In the genomic region with DNA sequence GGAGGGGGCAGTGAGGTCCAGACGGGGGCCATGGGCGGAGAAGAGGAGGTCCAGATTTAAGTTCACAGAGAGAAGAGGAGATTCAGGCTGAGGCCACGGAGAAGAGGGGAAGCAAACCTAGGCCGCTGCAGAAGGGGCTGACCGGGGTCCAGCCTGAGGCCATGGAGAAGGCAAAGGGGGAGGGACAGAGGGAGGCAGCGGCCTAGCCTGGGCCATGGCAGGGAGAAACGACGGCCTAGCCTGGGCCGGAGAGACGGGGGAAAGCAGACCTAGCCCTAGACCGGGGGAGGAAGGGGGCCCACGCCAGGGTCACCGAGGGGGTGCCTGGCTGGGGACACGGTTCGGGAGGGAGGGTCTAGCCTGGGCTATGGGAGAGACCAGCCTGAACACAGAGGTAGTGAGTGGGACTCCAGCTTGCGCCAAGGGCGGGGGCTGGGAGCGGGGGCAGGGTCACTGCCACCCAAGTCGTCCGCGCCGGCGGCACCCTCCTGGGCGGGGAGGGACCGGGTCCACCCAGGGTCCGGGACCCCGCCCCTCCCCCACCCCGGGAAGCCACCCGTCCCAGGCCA, we compare ENCODE assay signal across 8 cellular contexts. TPM values are rescaled to one million over a fixed set of nuclear protein-coding genes. Genes with fewer than 3 reads are reported as not detected.
DNase-seq lines count a peak whose midpoint lies in the region; ATAC-seq, FAIRE-seq and TF ChIP-seq lines count a peak whose summit lies in the region.

No MANE protein-coding gene starts in this region.

- dilution Hi-C loops in keratinocyte (cut with MboI; ENCODE audit: extremely low pct_ligation_motif_present, low sequenced_read_pairs) = no loop called here

- H3K4me1 Mint-ChIP-seq in stimulated activated naive CD8-positive, alpha-beta T cell treated with anti-CD3 and anti-CD28 coated beads, Interleukin-15, Interleukin-2, amounts not matched to agents 100 ng/mL and 50 ng/mL, for 24 hours (ENCODE audit: low read depth) = peaks cover 66% of the 10 kb centered on the region

- H4K20me1 ChIP-seq in Karpas-422 (ENCODE audit: insufficient read depth, low read depth, low read length) (peaks cover 51% of the 10 kb centered on the region), GM12878 (ENCODE audit: control insufficient read depth, insufficient read depth) (peaks cover 13% of the 10 kb centered on the region), keratinocyte (ENCODE audit: control insufficient read depth, extremely low read depth, insufficient read depth, low read length) (peaks cover 39% of the 10 kb centered on the region)

- in situ Hi-C loops in GM12878 (cut with MboI) = no loop called here

- H2AFZ ChIP-seq in Karpas-422 (ENCODE audit: low read length) (no peak overlapping the region), GM12878 (ENCODE audit: control insufficient read depth, low read depth, low read length) (no peak overlapping the region), keratinocyte (ENCODE audit: control insufficient read depth, low read length) (peak overlapping the region; percentile 51)

- DNase-seq in ELF-1 (ENCODE audit: low read depth, low spot score) (peak; percentile 62), Karpas-422 (peak; percentile 58), GM12878 (ENCODE audit: low read depth, low spot score) (no peak), keratinocyte (ENCODE audit: low read depth, low spot score) (no peak), SKM-1 treated with dmso at 0.1 percent for 144 hours (lab: John Stamatoyannopoulos, UW; ENCODE audit: unreplicated experiment) (no peak), foreskin melanocyte (no peak)

- no peak for TF ChIP-seq POLR2A in GM12878 (IDR thresholded peaks at IDR 0.05; ENCODE audit: low read depth, low read length)

- SMC1A ChIA-PET in GM12878 (lab: Charles Lee; ENCODE audit: uncharacterized antibody, unreplicated experiment) = interaction anchor here (1.0 to 3.6 kb wide), 2 partner anchors 17 to 73 kb away, joined by 3 to 27 read pairs; no protein-coding TSS in a partner anchor

- H3K9me3 ChIP-seq in Karpas-422 (ENCODE audit: low read length) (no peaks in the 10 kb centered on the region), GM12878 (replicated peaks; ENCODE audit: control insufficient read depth, insufficient read depth, low read length) (no peaks in the 10 kb centered on the region), keratinocyte (ENCODE audit: control insufficient read depth, low read depth, low read length) (no peaks in the 10 kb centered on the region)

- H3K27ac ChIP-seq in Karpas-422 (ENCODE audit: low read length) = peak overlapping the region; percentile 70
- H3K27ac ChIP-seq in GM12878 (ENCODE audit: control insufficient read depth, insufficient read depth) = peak overlapping the region; percentile 96
- peak overlapping the region; percentile 83 for H3K27ac ChIP-seq in keratinocyte (ENCODE audit: control insufficient read depth, insufficient read depth, low read length)

- no peaks in the 10 kb centered on the region for H3K27me3 Mint-ChIP-seq in stimulated activated naive CD8-positive, alpha-beta T cell treated with anti-CD3 and anti-CD28 coated beads, Interleukin-15, Interleukin-2, amounts not matched to agents 100 ng/mL and 50 ng/mL, for 24 hours

- peaks cover 40% of the 10 kb centered on the region for H3K4me1 ChIP-seq in Karpas-422 (ENCODE audit: low read length)
- H3K4me1 ChIP-seq in GM12878 (ENCODE audit: control insufficient read depth, insufficient read depth, low read length) = peaks cover 26% of the 10 kb centered on the region
- peaks cover 36% of the 10 kb centered on the region for H3K4me1 ChIP-seq in keratinocyte (ENCODE audit: control insufficient read depth, extremely low read depth, insufficient read depth, low read length)

- H3K4me3 ChIP-seq in Karpas-422 (ENCODE audit: low read length) = peak overlapping the region; percentile 99
- peak overlapping the region; percentile 99 for H3K4me3 ChIP-seq in GM12878
- H3K4me3 ChIP-seq in keratinocyte (ENCODE audit: control insufficient read depth in 2 of 3, extremely low read depth in 1 of 3, insufficient read depth in 2 of 3, low read depth in 1 of 3, low read length in 3 of 3) = peak overlapping the region; percentile 88 to 96 (median 95)

- H3K27me3 ChIP-seq in Karpas-422 (ENCODE audit: low read length) = no peaks in the 10 kb centered on the region
- H3K27me3 ChIP-seq in GM12878 (replicated peaks in 1 of 2; ENCODE audit: control insufficient read depth in 2 of 2, insufficient read depth in 2 of 2, low read length in 1 of 2) = no peaks in the 10 kb centered on the region
- H3K27me3 ChIP-seq in keratinocyte (ENCODE audit: control insufficient read depth, extremely low read depth, insufficient read depth, low read length) = no peaks in the 10 kb centered on the region

- ATAC-seq in GM21737 (IDR thresholded peaks at IDR 0.05; ENCODE audit: unreplicated experiment) = peak; percentile 19
- peak; percentile 37 for ATAC-seq in GM12878

- no peak for FAIRE-seq in GM12878 (lab: Jason Lieb, UNC)
- FAIRE-seq in keratinocyte (lab: Jason Lieb, UNC) = no peak

- intact Hi-C loops in GM12878 (cut with micrococcal nuclease; ENCODE audit: unreplicated experiment) = loop anchor here (5.0 to 10.0 kb wide), 2 partner anchors 167 to 170 kb away; partner anchors contain the start of genes AKR7A2 and SLC66A1

- H3K9me3 Mint-ChIP-seq in stimulated activated naive CD8-positive, alpha-beta T cell treated with anti-CD3 and anti-CD28 coated beads, Interleukin-15, Interleukin-2, amounts not matched to agents 100 ng/mL and 50 ng/mL, for 24 hours = no peaks in the 10 kb centered on the region

- peak overlapping the region; percentile 91 for H3K27ac Mint-ChIP-seq in stimulated activated naive CD8-positive, alpha-beta T cell treated with anti-CD3 and anti-CD28 coated beads, Interleukin-15, Interleukin-2, amounts not matched to agents 100 ng/mL and 50 ng/mL, for 24 hours

- POLR2A ChIA-PET in GM12878 (lab: Charles Lee) = interaction anchor here (0.6 to 2.4 kb wide), 4 partner anchors 8 to 112 kb away, joined by 3 to 8 read pairs (median 6); a partner anchor contains a TSS

- CTCF ChIA-PET in GM12878 (lab: Yijun Ruan, JAX) = interaction anchor here (2.3 to 2.8 kb wide), 2 partner anchors 8 to 16 kb away, joined by 9 to 15 read pairs; no protein-coding TSS in a partner anchor

- peaks cover 6% of the 10 kb centered on the region for H3K9me1 ChIP-seq in keratinocyte (ENCODE audit: control insufficient read depth, extremely low read depth, insufficient read depth, low read length)

- no TSS peak for BruUV-seq in GM12878 (replicated peaks; lab: Mats Ljungman, UMichigan)

- TF ChIP-seq CTCF in GM12878 (IDR thresholded peaks at IDR 0.05 in 2 of 3, conservative IDR thresholded peaks at IDR 0.05 in 1 of 3; ENCODE audit: control insufficient read depth in 2 of 3, extremely low read depth in 1 of 3, insufficient read depth in 1 of 3, low read depth in 3 of 3, low read length in 3 of 3) (no peak), keratinocyte (optimal IDR thresholded peaks at IDR 0.05 in 1 of 3, IDR thresholded peaks at IDR 0.05 in 1 of 3, conservative IDR thresholded peaks at IDR 0.05 in 1 of 3; ENCODE audit: extremely low read depth in 1 of 3, insufficient read depth in 2 of 3, low read length in 3 of 3) (no peak)

- 2% methylated on average over 13 of the region's 29 CpGs for whole genome bisulfite sequencing in GM12878 (ENCODE audit: insufficient coverage, insufficient replicate concordance, low lambda C conversion rate, missing lambda C conversion rate)

- RAD21 ChIA-PET in GM12878 (lab: Charles Lee; ENCODE audit: unreplicated experiment) = interaction anchor here (0.7 to 1.5 kb wide), 6 partner anchors 16 to 116 kb away, joined by 3 to 5 read pairs (median 4); no protein-coding TSS in a partner anchor

- peaks cover 65% of the 10 kb centered on the region for H3K79me2 ChIP-seq in Karpas-422 (ENCODE audit: low read length)
- peaks cover 68% of the 10 kb centered on the region for H3K79me2 ChIP-seq in GM12878 (ENCODE audit: control insufficient read depth, insufficient read depth, low read length)
- H3K79me2 ChIP-seq in keratinocyte (ENCODE audit: control insufficient read depth, insufficient read depth, low read length) = peaks cover 56% of the 10 kb centered on the region

- H3K36me3 Mint-ChIP-seq in stimulated activated naive CD8-positive, alpha-beta T cell treated with anti-CD3 and anti-CD28 coated beads, Interleukin-15, Interleukin-2, amounts not matched to agents 100 ng/mL and 50 ng/mL, for 24 hours (ENCODE audit: low read depth) = peaks cover 17% of the 10 kb centered on the region

- TF ChIP-seq EP300 in GM12878 (IDR thresholded peaks at IDR 0.05; ENCODE audit: borderline replicate concordance in 1 of 2, control insufficient read depth in 1 of 2, low read depth in 2 of 2, low read length in 2 of 2) = no peak

- peak overlapping the region; percentile 94 for H3K4me3 Mint-ChIP-seq in stimulated activated naive CD8-positive, alpha-beta T cell treated with anti-CD3 and anti-CD28 coated beads, Interleukin-15, Interleukin-2, amounts not matched to agents 100 ng/mL and 50 ng/mL, for 24 hours

- H3K9ac ChIP-seq in Karpas-422 (ENCODE audit: low read length) = peak overlapping the region; percentile 96
- peak overlapping the region; percentile 99 for H3K9ac ChIP-seq in GM12878 (ENCODE audit: control insufficient read depth, insufficient read depth, low read length)
- H3K9ac ChIP-seq in keratinocyte (ENCODE audit: control insufficient read depth, extremely low read depth, insufficient read depth, low read length) = peak overlapping the region; percentile 90

- peaks cover 7% of the 10 kb centered on the region; the same call in 1 of the 2 replicates for H3K36me3 ChIP-seq in Karpas-422 (ENCODE audit: insufficient read depth, low read length)
- peaks cover 2 to 3% of the 10 kb centered on the region in 2 experiments; a peak in 3 of 4 replicates for H3K36me3 ChIP-seq in GM12878 (ENCODE audit: control insufficient read depth in 2 of 2, insufficient read depth in 2 of 2, low read length in 1 of 2)
- peaks cover 5 to 16% of the 10 kb centered on the region in 2 experiments for H3K36me3 ChIP-seq in keratinocyte (ENCODE audit: control insufficient read depth in 2 of 2, extremely low read depth in 1 of 2, insufficient read depth in 2 of 2, low read length in 2 of 2)

- H3K4me2 ChIP-seq in Karpas-422 (ENCODE audit: low read depth, low read length, poor library complexity, severe bottlenecking) (peak overlapping the region; percentile 97), GM12878 (ENCODE audit: control insufficient read depth, insufficient read depth) (peak overlapping the region; percentile 92), keratinocyte (ENCODE audit: control insufficient read depth, extremely low read depth, insufficient read depth, low read depth, low read length) (peak overlapping the region; percentile 96)

- no peaks in the 10 kb centered on the region for H3K9me2 ChIP-seq in Karpas-422 (replicated peaks; ENCODE audit: insufficient read depth, low read length)

- TF ChIP-seq RAD21 in GM12878 (IDR thresholded peaks at IDR 0.05; ENCODE audit: insufficient read depth, low read depth, low read length) = no peak

RNA-seq across cellular contexts. Expression of gene CAPZB, which starts 0.5 kb away (rescaled TPM):
- total RNA-seq in Karpas-422 (2014; rRNA removed; shearing (Covaris generic); ENCODE audit: low replicate concordance) = 55.5 and 72.9 TPM in 2 replicates
- total RNA-seq in GM12878 (2013; cell fraction: nucleolus; rRNA removed) = 49.2 and 56.8 TPM in 2 replicates
- 88.3 and 104 TPM in 2 replicates for total RNA-seq in GM12878 (2014; rRNA removed)
- total RNA-seq in GM12878 (2014; rRNA removed; fragmentation: Illumina TruSeq; extraction: Trizol) = 204 TPM in 2 replicates
- total RNA-seq in GM12878 (2021) = 393 and 404 TPM in 2 replicates
- 244 TPM for polyA plus RNA-seq in GM12878 (2011; ENCODE audit: low read depth)
- polyA plus RNA-seq in GM12878 (2011; rRNA removed) = 138 and 184 TPM in 2 replicates
- polyA plus RNA-seq in GM12878 (2011; cell fraction: cytosol; rRNA removed) = 228 and 231 TPM in 2 replicates
- polyA plus RNA-seq in GM12878 (2011; cell fraction: nucleus; rRNA removed) = 101 and 110 TPM in 2 replicates
- 287 and 325 TPM in 2 replicates for polyA plus RNA-seq in GM12878 (2012)
- 409 and 454 TPM in 2 replicates for polyA plus RNA-seq in GM12878 (2014; fragmentation: Illumina TruSeq; extraction: Trizol)
- polyA plus RNA-seq in GM12878 (2014; fragmentation: Nextera tagmentation; extraction: Ambion mirVana) = 100 to 1,000 TPM; 121 to 147 TPM
- polyA plus RNA-seq in GM12878 (2014; rRNA removed) = 198 and 222 TPM in 2 replicates
- polyA plus RNA-seq in GM12878 (2016; fragmentation: Nextera tagmentation; extraction: Ambion mirVana) = 100 to 1,000 TPM; 324 to 365 TPM
- polyA minus RNA-seq in GM12878 (2011; rRNA and poly(A)+ RNA removed) = 105 and 120 TPM in 2 replicates
- polyA minus RNA-seq in GM12878 (2011; cell fraction: cytosol; rRNA and poly(A)+ RNA removed) = 57.6 and 63.5 TPM in 2 replicates
- polyA minus RNA-seq in GM12878 (2011; cell fraction: nucleus; rRNA and poly(A)+ RNA removed) = 19.3 and 32.2 TPM in 2 replicates
- polyA plus RNA-seq in keratinocyte = 143 to 422 TPM (median 193 TPM) in 3 replicates
- polyA plus RNA-seq in keratinocyte (2011; ENCODE audit: low read depth) = 187 TPM
- polyA plus RNA-seq in keratinocyte (2011; cell fraction: cytosol; rRNA removed) = 320 and 360 TPM in 2 replicates
- polyA plus RNA-seq in keratinocyte (2011; cell fraction: nucleus; rRNA removed) = 149 and 152 TPM in 2 replicates
- polyA plus RNA-seq in keratinocyte (2012; ENCODE audit: low replicate concordance) = 200 and 358 TPM in 2 replicates
- polyA minus RNA-seq in keratinocyte = 121 to 170 TPM (median 134 TPM) in 3 replicates
- polyA minus RNA-seq in keratinocyte (2011; cell fraction: cytosol; rRNA and poly(A)+ RNA removed) = 138 TPM
- polyA minus RNA-seq in keratinocyte (2011; cell fraction: nucleus; rRNA and poly(A)+ RNA removed) = 36.9 and 59.7 TPM in 2 replicates

Comparison
In these comparisons a context has a peak if more than half of its experiments do, and no peak if none do; other contexts are left out.
1. DNase-seq: peak in ELF-1 (single experiment) and Karpas-422 (single experiment); none in GM12878 (single experiment), keratinocyte (single experiment), SKM-1 treated with dmso at 0.1 percent for 144 hours (single experiment) and foreskin melanocyte (single experiment).
2. Peak in every context shown above with its lines, with median percentiles within 50 percentile points of each other: H3K27ac ChIP-seq, H3K4me2 ChIP-seq, H3K4me3 ChIP-seq and H3K9ac ChIP-seq.